Comparison of ENCODE assay signal across 1 cellular context in the genomic region with DNA sequence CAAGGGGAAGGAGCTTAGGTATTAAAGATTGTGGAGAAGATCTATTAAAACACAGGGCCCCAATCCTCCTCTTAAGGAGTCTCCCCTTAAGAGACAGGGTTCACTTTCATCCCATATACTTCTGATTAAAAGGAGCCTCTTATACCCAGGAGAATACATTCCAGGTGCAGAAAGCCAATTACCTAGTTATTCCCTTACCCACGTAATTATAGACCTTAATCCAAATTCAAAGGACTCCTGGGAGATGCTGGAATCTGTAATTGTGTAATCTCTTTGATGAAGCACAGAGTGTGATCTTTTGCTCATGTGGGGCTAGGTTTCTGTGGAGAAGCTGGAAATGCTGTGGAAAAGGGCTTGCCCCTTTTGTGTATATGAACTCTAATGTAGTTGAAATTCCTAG.
TF ChIP-seq lines count a peak whose summit lies in the region.

No MANE protein-coding gene starts in this region.

TF ChIP-seq in H1, 55 proteins besides CTCF, POLR2A, EP300 and RAD21:
- no peak for TF ChIP-seq SIRT6 (IDR thresholded peaks at IDR 0.05; ENCODE audit: low read length)
- TF ChIP-seq SUZ12 (IDR thresholded peaks at IDR 0.05; ENCODE audit: low read length), result no peak
- TF ChIP-seq FOSL1 (IDR thresholded peaks at IDR 0.05; ENCODE audit: insufficient read depth, low read depth, low read length), result no peak
- no peak for TF ChIP-seq BACH1 (IDR thresholded peaks at IDR 0.05; ENCODE audit: low read length)
- no peak for TF ChIP-seq RFX5 (IDR thresholded peaks at IDR 0.05; ENCODE audit: borderline replicate concordance, low read depth, low read length)
- no peak for TF ChIP-seq TCF12 (IDR thresholded peaks at IDR 0.05; ENCODE audit: low read depth, low read length)
- no peak for TF ChIP-seq KDM5A (IDR thresholded peaks at IDR 0.05; ENCODE audit: low read length)
- TF ChIP-seq ZNF274 (IDR thresholded peaks at IDR 0.05; ENCODE audit: borderline replicate concordance, extremely low read depth, low read length), result no peak
- no peak for TF ChIP-seq PHF8 (conservative IDR thresholded peaks at IDR 0.05; ENCODE audit: low read depth, low read length)
- TF ChIP-seq CTBP2 (IDR thresholded peaks at IDR 0.05; ENCODE audit: borderline replicate concordance, insufficient read depth, insufficient read length, low read length), result no peak
- TF ChIP-seq SRF (IDR thresholded peaks at IDR 0.05; ENCODE audit: low read depth, low read length), result no peak
- TF ChIP-seq RXRA (IDR thresholded peaks at IDR 0.05; ENCODE audit: insufficient read depth, low read depth, low read length), result no peak
- no peak for TF ChIP-seq TBP (IDR thresholded peaks at IDR 0.05; ENCODE audit: low read depth, low read length)
- TF ChIP-seq CHD2 (IDR thresholded peaks at IDR 0.05; ENCODE audit: low read length), result no peak
